In the genomic region with DNA sequence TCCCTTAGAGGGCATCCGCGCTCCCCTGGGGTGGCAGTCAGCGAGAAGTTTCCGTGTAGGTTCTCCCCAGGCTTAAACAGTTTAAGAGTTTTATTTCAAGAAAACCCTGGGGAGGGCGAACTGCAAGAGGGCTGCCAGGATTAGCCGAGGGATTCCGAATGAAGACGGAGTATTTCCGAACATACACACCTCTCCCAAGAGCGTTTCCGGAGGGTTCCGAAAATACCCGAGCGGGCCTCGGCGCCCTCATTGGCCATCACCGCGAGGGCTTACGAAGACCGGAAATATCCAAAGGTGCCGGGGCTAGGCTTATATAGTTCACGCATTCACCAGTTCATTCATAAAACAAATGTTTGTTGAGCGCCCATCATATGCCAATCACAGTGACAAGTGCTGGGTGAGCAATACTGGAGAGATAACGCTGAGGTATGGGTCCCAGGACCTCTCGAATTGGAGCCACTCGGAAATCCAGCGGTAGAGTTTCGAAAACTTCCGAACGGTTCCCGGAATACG, we compare ENCODE assay signal across 8 cellular contexts. TPM values are rescaled to one million over a fixed set of nuclear protein-coding genes. Genes with fewer than 3 reads are reported as not detected.
DNase-seq lines count a peak whose midpoint lies in the region; ATAC-seq and TF ChIP-seq lines count a peak whose summit lies in the region.

No MANE protein-coding gene starts in this region.

- no peak for TF ChIP-seq POLR2A in right lobe of liver (IDR thresholded peaks at IDR 0.05)

- H3K4me1 ChIP-seq in right lobe of liver = peaks cover 0 to 34% (median 15%) of the 10 kb centered on the region in 4 donors

- WGBS in right lobe of liver (ENCODE audit: insufficient coverage, low coverage, low lambda C conversion rate, missing lambda C conversion rate) = 0% methylated on average over 22 of the region's 32 CpGs

- H3K27me3 ChIP-seq in BJ (ENCODE audit: control insufficient read depth, insufficient read depth, low read length) (no peaks in the 10 kb centered on the region), dorsolateral prefrontal cortex (no peaks in the 10 kb centered on the region), right lobe of liver (no peaks in the 10 kb centered on the region)

- peak overlapping the region; percentile 78 to 100 (median 97) for H3K27ac ChIP-seq in dorsolateral prefrontal cortex
- peak overlapping the region; percentile 89 to 92 (median 90) for H3K27ac ChIP-seq in right lobe of liver

- TF ChIP-seq CTCF in BJ (IDR thresholded peaks at IDR 0.05; ENCODE audit: insufficient read depth, low read depth, low read length) (no peak), dorsolateral prefrontal cortex (IDR thresholded peaks at IDR 0.05 in 54 of 56, conservative IDR thresholded peaks at IDR 0.05 in 2 of 56; ENCODE audit: low read depth in 1 of 56, partially characterized antibody in 56 of 56) (peak in 3 of 56 donors; percentile 4 to 20 (median 6)), right lobe of liver (IDR thresholded peaks at IDR 0.05) (no peak)

- DNase-seq in BJ (ENCODE audit: low read depth) = peak; percentile 80
- peak; percentile 99 for DNase-seq in NCI-H748 treated with DMSO at 0.1 percent for 48 hours (lab: John Stamatoyannopoulos, UW)
- DNase-seq in activated CD4-positive, alpha-beta T cell treated with anti-CD3 and anti-CD28 coated beads, Interleukin-2, amount 50 U/mL, for 48 hours = peak; percentile 94 to 96
- peak; percentile 77 to 95 (median 90) for DNase-seq in dorsolateral prefrontal cortex
- DNase-seq in right lobe of liver = peak; percentile 95 to 97 (median 97)
- DNase-seq in stimulated activated CD4-positive, alpha-beta T cell treated with anti-CD3 and anti-CD28 coated beads, Interleukin-4, amount 100 ng/mL, for 1 hour = peak; percentile 98

- CTCF ChIA-PET in BJ (lab: Yijun Ruan, JAX) = interaction anchor here (1.8 to 3.2 kb wide), 3 partner anchors 83 to 97 kb away, joined by 4 to 35 read pairs (median 25); no protein-coding TSS in a partner anchor

- intact Hi-C loops in dorsolateral prefrontal cortex (cut with DNase I) = loop anchor here (1.0 to 5.0 kb wide), 6 partner anchors 23 to 92 kb away; partner anchors contain the start of genes ISOC2 (in 1 of the 2) and KMT5C (in 1 of the 2)
- intact Hi-C loops in right lobe of liver (cut with DNase I) = no loop called here

- H3K36me3 ChIP-seq in BJ (ENCODE audit: control insufficient read depth, insufficient read depth, low read length) (peaks cover 34% of the 10 kb centered on the region), right lobe of liver (peaks cover 0 to 28% (median 11%) of the 10 kb centered on the region in 4 donors)

- no peaks in the 10 kb centered on the region for H3K9me3 ChIP-seq in right lobe of liver

- peak overlapping the region; percentile 94 for H3K4me3 ChIP-seq in BJ (ENCODE audit: low read depth, low read length)
- H3K4me3 ChIP-seq in dorsolateral prefrontal cortex = peak overlapping the region; percentile 33 to 99 (median 91)
- peak overlapping the region; percentile 89 to 96 (median 89) for H3K4me3 ChIP-seq in right lobe of liver

- ATAC-seq in GM19438 (IDR thresholded peaks at IDR 0.05; ENCODE audit: low read depth, unreplicated experiment) = peak; percentile 54
- ATAC-seq in HG03565 (IDR thresholded peaks at IDR 0.05; ENCODE audit: unreplicated experiment) = peak; percentile 33
- ATAC-seq in right lobe of liver = peak; percentile 81 to 83 (median 82)

- POLR2A ChIA-PET in BJ (lab: Charles Lee) = no interaction called here

RNA-seq across cellular contexts. Expression of gene RPL28, which starts 0.4 kb away (rescaled TPM):
- 485 and 838 TPM in 2 replicates for polyA plus RNA-seq in BJ (2011; rRNA removed)
- polyA minus RNA-seq in BJ (2011; rRNA and poly(A)+ RNA removed) = 1,758 and 1,906 TPM in 2 replicates
- total RNA-seq in dorsolateral prefrontal cortex (100 to 1,000 TPM; 315 to 923 (median 541) TPM), right lobe of liver (100 to 1,000 TPM; 305 to 530 (median 455) TPM)

RNA-seq across cellular contexts. Expression of gene TMEM238, which starts 1.2 kb away (rescaled TPM):
- polyA plus RNA-seq in BJ (2011; rRNA removed) = 0.10 and 0.15 TPM in 2 replicates
- 0.24 TPM in 1 of 2 replicates, not detected in the other for polyA minus RNA-seq in BJ (2011; rRNA and poly(A)+ RNA removed)
- 1 to 10 TPM in 72 of 120 experiments, under 1 TPM in 39, not detected in 9; 0.39 to 3.3 (median 1.2) TPM for total RNA-seq in dorsolateral prefrontal cortex
- total RNA-seq in right lobe of liver = 10 to 100 TPM; 10.8 to 19.7 (median 14.8) TPM

RNA-seq across cellular contexts. Expression of gene TMEM190, which starts 8.7 kb away (rescaled TPM):
- polyA plus RNA-seq in BJ (2011; rRNA removed) = 0.93 and 1.3 TPM in 2 replicates
- not detected in 2 replicates for polyA minus RNA-seq in BJ (2011; rRNA and poly(A)+ RNA removed)
- total RNA-seq in dorsolateral prefrontal cortex (not detected), right lobe of liver (not detected)

RNA-seq across cellular contexts. Expression of gene IL11, which starts 15.0 kb away (rescaled TPM):
- 11.9 and 16.4 TPM in 2 replicates for polyA plus RNA-seq in BJ (2011; rRNA removed)
- polyA minus RNA-seq in BJ (2011; rRNA and poly(A)+ RNA removed) = 4.9 and 8.9 TPM in 2 replicates
- 1 to 10 TPM in 57 of 120 experiments, under 1 TPM in 61, not detected in 2; 0.30 to 2.3 (median 0.98) TPM for total RNA-seq in dorsolateral prefrontal cortex
- total RNA-seq in right lobe of liver = not detected

RNA-seq across cellular contexts. Expression of gene GARIN5B, which starts 22.2 kb away (rescaled TPM):
- polyA plus RNA-seq in BJ (2011; rRNA removed) = 0.02 TPM in 1 of 2 replicates, not detected in the other
- not detected in 2 replicates for polyA minus RNA-seq in BJ (2011; rRNA and poly(A)+ RNA removed)
- total RNA-seq in dorsolateral prefrontal cortex (under 1 TPM in 4 of 120 experiments, not detected in 116; 0.14 to 0.16 (median 0.16) TPM), right lobe of liver (not detected)

Comparison
In these comparisons a context has a peak if more than half of its experiments do, and no peak if none do; other contexts are left out.
1. Peak in every context shown above with its lines: DNase-seq, ATAC-seq, H3K4me3 ChIP-seq and H3K27ac ChIP-seq.
2. intact Hi-C loops: an anchor here in dorsolateral prefrontal cortex (1.0 to 5.0 kb wide); none called in right lobe of liver.